In genomic region chr2:211035548-211036185, GRCh38 we compare ENCODE assay signal across 8 cellular contexts.
DNase-seq lines count a peak whose midpoint lies in the region; TF ChIP-seq lines count a peak whose summit lies in the region.

No MANE protein-coding gene starts in this region.

- TF ChIP-seq CTCF in GM12865 (IDR thresholded peaks at IDR 0.05; ENCODE audit: insufficient read depth, low read depth, low read length, missing control alignments) = peak; percentile 48
- peak; percentile 72 for TF ChIP-seq CTCF in fibroblast of pulmonary artery (IDR thresholded peaks at IDR 0.05; ENCODE audit: low read length, missing control alignments)
- peak; percentile 11 to 41 (median 40) for TF ChIP-seq CTCF in testis (IDR thresholded peaks at IDR 0.05)

- H3K9me3 ChIP-seq in testis = no peaks in the 10 kb centered on the region

- H3K4me1 ChIP-seq in testis = no peaks in the 10 kb centered on the region

- intact Hi-C loops in testis (cut with DNase I; ENCODE audit: low total_unique reads) = no loop called here

- peak; percentile 16 for DNase-seq in GM12865 (ENCODE audit: low read depth)
- DNase-seq in H7 = peak; percentile 0
- peak; percentile 29 for DNase-seq in NCI-H69 (lab: John Stamatoyannopoulos, UW)
- peak; percentile 47 for DNase-seq in fibroblast of pulmonary artery (ENCODE audit: low read depth)
- DNase-seq in testis = peak; percentile 47
- DNase-seq in activated gamma-delta T cell (lab: John Stamatoyannopoulos, UW) = no peak
- no peak for DNase-seq in retina
- no peak for DNase-seq in cortex of kidney (lab: John Stamatoyannopoulos, UW)

- H3K36me3 ChIP-seq in H7 (replicated peaks; ENCODE audit: control insufficient read depth, insufficient read depth, low read length) (no peaks in the 10 kb centered on the region), testis (ENCODE audit: low read depth, missing control alignments) (no peaks in the 10 kb centered on the region)

- TF ChIP-seq POLR2A in testis (IDR thresholded peaks at IDR 0.05) = no peak

- 73% methylated on average over 4 of the region's 4 CpGs for WGBS in testis, 2 donors

- H3K27me3 ChIP-seq in H7 (ENCODE audit: control insufficient read depth, insufficient read depth, low read length) (no peaks in the 10 kb centered on the region), testis (no peaks in the 10 kb centered on the region)

- no peak overlapping the region for H3K27ac ChIP-seq in testis

- H3K4me3 ChIP-seq in GM12865 (ENCODE audit: low read depth, low read length) (no peak overlapping the region), H7 (ENCODE audit: insufficient read depth, low read depth, low read length) (no peak overlapping the region), fibroblast of pulmonary artery (replicated peaks; ENCODE audit: low read depth, low read length) (no peak overlapping the region), testis (no peak overlapping the region)

Comparison
In these comparisons a context has a peak if more than half of its experiments do, and no peak if none do; other contexts are left out.
1. DNase-seq: peak in GM12865 (single experiment), H7 (single experiment), NCI-H69 (single experiment), fibroblast of pulmonary artery (single experiment) and testis (single experiment); none in activated gamma-delta T cell (single experiment), retina (single experiment) and cortex of kidney (single experiment).
2. Peak in every context shown above with its lines, with median percentiles within 50 percentile points of each other: CTCF ChIP-seq.